Comparison of ENCODE assay signal across 8 cellular contexts in genomic region chr13:104571161-104571889, GRCh38.
DNase-seq lines count a peak whose midpoint lies in the region; ATAC-seq and TF ChIP-seq lines count a peak whose summit lies in the region.

No MANE protein-coding gene starts in this region.

- H3K27ac ChIP-seq in 22Rv1 (no peak overlapping the region), colonic mucosa (no peak overlapping the region), left lung (no peak overlapping the region)

- H3K4me3 Mint-ChIP-seq in type B pancreatic cell: no peak overlapping the region

- peaks cover 3% of the 10 kb centered on the region for H3K27me3 Mint-ChIP-seq in type B pancreatic cell

- no peak overlapping the region for H3K27ac Mint-ChIP-seq in type B pancreatic cell

- TF ChIP-seq CTCF in 22Rv1 (IDR thresholded peaks at IDR 0.05): peak; percentile 84
- no peak for TF ChIP-seq CTCF in GM13976 (IDR thresholded peaks at IDR 0.05; ENCODE audit: borderline replicate concordance, control extremely low read depth, extremely low read depth, insufficient read depth, missing control alignments)
- TF ChIP-seq CTCF in colonic mucosa (IDR thresholded peaks at IDR 0.05): peak; percentile 57
- TF ChIP-seq CTCF in left lung (IDR thresholded peaks at IDR 0.05): peak; percentile 41 to 50
- TF ChIP-seq CTCF in type B pancreatic cell (conservative IDR thresholded peaks at IDR 0.05): peak; percentile 80

- H3K9me3 Mint-ChIP-seq in type B pancreatic cell: no peaks in the 10 kb centered on the region

- intact Hi-C loops in colonic mucosa (cut with DNase I) (loop anchor here (5.0 to 10.0 kb wide), 3 partner anchors 193 to 1966 kb away; partner anchors contain the start of gene EFNB2), left lung (cut with DNase I) (no loop called here)

- H3K9ac ChIP-seq in colonic mucosa (ENCODE audit: low read depth in 2 of 2, low read length in 2 of 2): no peak overlapping the region

- peak; percentile 97 for ATAC-seq in left lung
- no peak for ATAC-seq in GM21367 (IDR thresholded peaks at IDR 0.05; ENCODE audit: unreplicated experiment)

- in situ Hi-C loops in GM13976 (cut with MboI; ENCODE audit: low sequenced_read_pairs, unreplicated experiment): no loop called here

- H3K4me1 ChIP-seq in colonic mucosa (no peaks in the 10 kb centered on the region), left lung (no peaks in the 10 kb centered on the region)

- H3K9me3 ChIP-seq in colonic mucosa: no peaks in the 10 kb centered on the region
- no peaks in the 10 kb centered on the region for H3K9me3 ChIP-seq in left lung

- no peaks in the 10 kb centered on the region for H3K27me3 ChIP-seq in colonic mucosa
- no peaks in the 10 kb centered on the region for H3K27me3 ChIP-seq in left lung

- H3K4me1 Mint-ChIP-seq in type B pancreatic cell (ENCODE audit: unreplicated experiment): peaks cover 5% of the 10 kb centered on the region

- no peaks in the 10 kb centered on the region for H3K36me3 Mint-ChIP-seq in type B pancreatic cell

- no peaks in the 10 kb centered on the region for H3K36me3 ChIP-seq in colonic mucosa
- H3K36me3 ChIP-seq in left lung: no peaks in the 10 kb centered on the region

- DNase-seq in GM13976 (ENCODE audit: low spot score) (peak; percentile 7), NCI-H526 (lab: John Stamatoyannopoulos, UW) (peak; percentile 85 to 93), colonic mucosa (peak; percentile 72), left lung (no peak), type B pancreatic cell (ENCODE audit: extremely low spot score, unreplicated experiment) (no peak)
- no peak for DNase-seq in effector CD8-positive, alpha-beta T cell (lab: John Stamatoyannopoulos, UW)

- H3K4me3 ChIP-seq in colonic mucosa: no peak overlapping the region
- H3K4me3 ChIP-seq in left lung: no peak overlapping the region

Comparison
In these comparisons a context has a peak if more than half of its experiments do, and no peak if none do; other contexts are left out.
1. DNase-seq: peak in GM13976 (single experiment), NCI-H526 (2 of 2) and colonic mucosa (single experiment); none in left lung (0 of 2), type B pancreatic cell (single experiment) and effector CD8-positive, alpha-beta T cell (single experiment).